ENCODE assay signal across 12 cellular contexts in genomic region chr7:69825031-69825681, GRCh38.
DNase-seq lines count a peak whose midpoint lies in the region; ATAC-seq, FAIRE-seq and TF ChIP-seq lines count a peak whose summit lies in the region.
"Had no signal": no experiment of that assay in that cellular context is flagged by ENCODE, and none has a peak within 500 bp of the region (broad histone marks: within the 10 kb centered on the region; RNA-seq: fewer than 3 reads in every experiment).

No MANE protein-coding gene starts in this region.

- peak overlapping the region; percentile 72 for H3K4me3 Mint-ChIP-seq in activated naive CD8-positive, alpha-beta T cell treated with anti-CD3 and anti-CD28 coated beads, Interleukin-2, amount 10 ng/mL, durations not matched to agents 7 days and 5 days

- 78 to 89% (median 85%) methylated on average over 4 of the region's 4 CpGs for WGBS in small intestine, 3 donors

- H3K9me3 ChIP-seq in Karpas-422 (ENCODE audit: low read length) (no peaks in the 10 kb centered on the region), neural cell (ENCODE audit: low read length) (no peaks in the 10 kb centered on the region), small intestine (ENCODE audit: control insufficient read depth, low read depth) (no peaks in the 10 kb centered on the region)
- H3K9me3 ChIP-seq: esophagus muscularis mucosa had no signal

- H3K4me2 ChIP-seq in Karpas-422 (ENCODE audit: low read depth, low read length, poor library complexity, severe bottlenecking) (peak overlapping the region; percentile 77), neural cell (ENCODE audit: low read length) (no peak overlapping the region)
- H3K4me2 ChIP-seq: A549 had no signal

- H3K27ac Mint-ChIP-seq in activated naive CD8-positive, alpha-beta T cell treated with anti-CD3 and anti-CD28 coated beads, Interleukin-2, amount 10 ng/mL, durations not matched to agents 7 days and 5 days, result peak overlapping the region; percentile 68

- H3K36me3 ChIP-seq in Karpas-422 (ENCODE audit: insufficient read depth, low read length), result no peaks in the 10 kb centered on the region; the same call in 1 of the 2 replicates
- no peaks in the 10 kb centered on the region for H3K36me3 ChIP-seq in neural cell (ENCODE audit: insufficient read depth, low read length)
- no peaks in the 10 kb centered on the region for H3K36me3 ChIP-seq in small intestine (ENCODE audit: control insufficient read depth in 2 of 2, insufficient read depth in 2 of 2, low read length in 2 of 2)
- H3K36me3 ChIP-seq: esophagus muscularis mucosa had no signal

- FAIRE-seq in small intestine (lab: Jason Lieb, UNC), result no peak
- FAIRE-seq: A549 had no signal

- peaks cover 79% of the 10 kb centered on the region for H3K4me1 ChIP-seq in Karpas-422 (ENCODE audit: low read length)
- peaks cover 0 to 2% of the 10 kb centered on the region in 2 donors for H3K4me1 ChIP-seq in small intestine (ENCODE audit: control insufficient read depth in 2 of 2, insufficient read depth in 1 of 2, low read depth in 1 of 2, low read length in 1 of 2)
- H3K4me1 ChIP-seq: A549 had no signal

- H2AFZ ChIP-seq in Karpas-422 (ENCODE audit: low read length) (peak overlapping the region; percentile 8; the same call in 1 of the 2 replicates), neural cell (ENCODE audit: low read depth, low read length) (no peak overlapping the region)

- peaks cover 5% of the 10 kb centered on the region for H3K9me3 Mint-ChIP-seq in activated naive CD8-positive, alpha-beta T cell treated with anti-CD3 and anti-CD28 coated beads, Interleukin-2, amount 10 ng/mL, durations not matched to agents 7 days and 5 days

- no peaks in the 10 kb centered on the region for H3F3A ChIP-seq in neural cell (ENCODE audit: insufficient read depth, low read length, poor library complexity, severe bottlenecking)

- peak; percentile 16 for DNase-seq in NCI-H748 (lab: John Stamatoyannopoulos, UW; ENCODE audit: unreplicated experiment)
- DNase-seq in NCI-H748 treated with DMSO at 0.1 percent for 48 hours (lab: John Stamatoyannopoulos, UW), result no peak
- peak; percentile 76 for DNase-seq in Karpas-422
- DNase-seq in activated naive CD8-positive, alpha-beta T cell treated with anti-CD3 and anti-CD28 coated beads, Interleukin-2, amount 10 ng/mL, durations not matched to agents 7 days and 5 days, result no peak
- no peak for DNase-seq in GM19238 (ENCODE audit: insufficient read length, low spot score)
- no peak for DNase-seq in small intestine
- DNase-seq: stimulated activated naive CD4-positive, alpha-beta T cell treated with Interleukin-2 at 50 U/mL for 16 hours; T1000 had no signal

- no peak for TF ChIP-seq EP300 in neural cell (conservative IDR thresholded peaks at IDR 0.05; ENCODE audit: poor library complexity, severe bottlenecking)

- H3K4me1 Mint-ChIP-seq in activated naive CD8-positive, alpha-beta T cell treated with anti-CD3 and anti-CD28 coated beads, Interleukin-2, amount 10 ng/mL, durations not matched to agents 7 days and 5 days, result peaks cover 17% of the 10 kb centered on the region

- no peaks in the 10 kb centered on the region for H3K27me3 ChIP-seq in Karpas-422 (ENCODE audit: low read length)
- no peaks in the 10 kb centered on the region for H3K27me3 ChIP-seq in neural cell (ENCODE audit: insufficient read depth, low read depth, low read length)
- no peaks in the 10 kb centered on the region for H3K27me3 ChIP-seq in small intestine (ENCODE audit: control insufficient read depth in 2 of 2, insufficient read depth in 2 of 2, low read length in 2 of 2)
- H3K27me3 ChIP-seq: esophagus muscularis mucosa had no signal

- H3K4me3 ChIP-seq in Karpas-422 (ENCODE audit: low read length) (peak overlapping the region; percentile 59), neural cell (ENCODE audit: low read length) (no peak overlapping the region), small intestine (ENCODE audit: low read depth in 1 of 2, low read length in 2 of 2) (no peak overlapping the region)
- H3K4me3 ChIP-seq: A549 had no signal

- H3K9me2 ChIP-seq in Karpas-422 (replicated peaks; ENCODE audit: insufficient read depth, low read length) (no peaks in the 10 kb centered on the region), neural cell (ENCODE audit: insufficient read depth, low read length) (no peaks in the 10 kb centered on the region)

- H3K27me3 Mint-ChIP-seq in activated naive CD8-positive, alpha-beta T cell treated with anti-CD3 and anti-CD28 coated beads, Interleukin-2, amount 10 ng/mL, durations not matched to agents 7 days and 5 days, result peaks cover 11% of the 10 kb centered on the region

- no peaks in the 10 kb centered on the region for H3K79me2 ChIP-seq in Karpas-422 (ENCODE audit: low read length)
- H3K79me2 ChIP-seq in neural cell (replicated peaks; ENCODE audit: insufficient read depth, low read length), result peaks cover 38% of the 10 kb centered on the region

- peak overlapping the region; percentile 99 for H3K27ac ChIP-seq in Karpas-422 (ENCODE audit: low read length)
- H3K27ac ChIP-seq in neural cell (ENCODE audit: low read length), result no peak overlapping the region
- no peak overlapping the region for H3K27ac ChIP-seq in small intestine (ENCODE audit: low read depth in 1 of 2, low read length in 1 of 2)
- H3K27ac ChIP-seq: A549, esophagus muscularis mucosa had no signal

- POLR2A ChIA-PET in activated naive CD8-positive, alpha-beta T cell treated with anti-CD3 and anti-CD28 coated beads, Interleukin-2, amount 10 ng/mL, durations not matched to agents 7 days and 5 days (lab: Charles Lee), result no interaction called here

- H3K9ac ChIP-seq in Karpas-422 (ENCODE audit: low read length) (peak overlapping the region; percentile 71), neural cell (ENCODE audit: low read length) (no peak overlapping the region)

- H3K36me3 Mint-ChIP-seq in activated naive CD8-positive, alpha-beta T cell treated with anti-CD3 and anti-CD28 coated beads, Interleukin-2, amount 10 ng/mL, durations not matched to agents 7 days and 5 days, result peaks cover 2% of the 10 kb centered on the region

- no peak for TF ChIP-seq RAD21 in neural cell (conservative IDR thresholded peaks at IDR 0.05)

- no peaks in the 10 kb centered on the region for H4K20me1 ChIP-seq in Karpas-422 (ENCODE audit: insufficient read depth, low read depth, low read length)
- H4K20me1 ChIP-seq in neural cell (ENCODE audit: insufficient read depth), result no peaks in the 10 kb centered on the region

- TF ChIP-seq CTCF in neural cell (IDR thresholded peaks at IDR 0.05; ENCODE audit: poor library complexity, severe bottlenecking), result peak; percentile 27

- ATAC-seq in activated naive CD8-positive, alpha-beta T cell treated with anti-CD3 and anti-CD28 coated beads, Interleukin-2, amount 10 ng/mL, durations not matched to agents 7 days and 5 days (ENCODE audit: low read depth), result no peak
- no peak for ATAC-seq in GM21526 (IDR thresholded peaks at IDR 0.05; ENCODE audit: low FRiP score, unreplicated experiment)
- ATAC-seq: A549 had no signal

TF ChIP-seq in neural cell, 6 proteins besides CTCF, POLR2A, EP300 and RAD21:
- peak; percentile 20 for TF ChIP-seq SMC3 (conservative IDR thresholded peaks at IDR 0.05; ENCODE audit: poor library complexity)
- TF ChIP-seq REST (IDR thresholded peaks at IDR 0.05; ENCODE audit: borderline replicate concordance), result no peak

Comparison
In these comparisons a context has a peak if more than half of its experiments do, and no peak if none do; other contexts are left out.
1. DNase-seq: peak in NCI-H748 (single experiment) and Karpas-422 (single experiment); none in NCI-H748 treated with DMSO at 0.1 percent for 48 hours (single experiment), activated naive CD8-positive, alpha-beta T cell treated with anti-CD3 and anti-CD28 coated beads, Interleukin-2, amount 10 ng/mL, durations not matched to agents 7 days and 5 days (single experiment), GM19238 (single experiment) and small intestine (single experiment).